ENCODE assay signal across 1 cellular context in the genomic region with DNA sequence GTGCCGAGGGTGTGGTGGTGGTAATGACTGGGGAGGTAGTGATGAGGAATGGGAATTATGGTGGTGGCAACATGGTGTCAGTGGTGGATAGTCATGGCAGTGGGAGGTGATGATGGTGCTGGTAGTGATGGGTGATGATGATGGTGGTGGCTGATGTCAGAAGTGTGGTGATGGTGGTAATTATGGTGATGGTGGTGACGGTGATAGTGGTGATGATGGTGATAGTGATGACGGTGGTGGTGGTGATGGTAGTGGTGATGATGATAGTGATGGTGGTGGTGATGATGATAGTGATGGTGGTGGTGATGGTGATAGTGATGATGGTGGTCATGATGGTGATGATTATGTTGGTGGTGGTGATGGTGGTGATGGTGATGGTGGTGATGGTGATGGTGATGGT.
A peak's percentile ranks its signal among the peaks of the same experiment; 100 is the strongest.
TF ChIP-seq lines count a peak whose summit lies in the region.

No MANE protein-coding gene starts in this region.

TF ChIP-seq in K562, 482 proteins besides CTCF, POLR2A, EP300 and RAD21 (continued from another document):
- TF ChIP-seq ZNF121 (CRISPR knock-in tag; conservative IDR thresholded peaks at IDR 0.05) (no peak), MCM7 (IDR thresholded peaks at IDR 0.05) (0 out of 4 replicates have a peak, but pooled peaks of 1 of the 2 experiments have one; percentile 37), E2F3 (CRISPR knock-in tag; IDR thresholded peaks at IDR 0.05) (no peak), ETV6 (IDR thresholded peaks at IDR 0.05; ENCODE audit: borderline replicate concordance in 1 of 2, low read depth in 2 of 2, low read length in 1 of 2) (no peak), ETV6 (CRISPR knock-in tag; IDR thresholded peaks at IDR 0.05; ENCODE audit: borderline replicate concordance) (no peak), HDAC1 (IDR thresholded peaks at IDR 0.05) (peak in 1 of 2 experiments; percentile 22; a peak in 1 of 4 replicates), POU5F1 (IDR thresholded peaks at IDR 0.05; ENCODE audit: borderline replicate concordance, low read depth, low read length, partially characterized antibody) (no peak), SMC3 (conservative IDR thresholded peaks at IDR 0.05; ENCODE audit: insufficient read depth, low read depth, low read length) (no peak)
